ENCODE assay signal across 8 cellular contexts in genomic region chr14:95290769-95291440, GRCh38. TPM values are rescaled to one million over a fixed set of nuclear protein-coding genes. Genes with fewer than 3 reads are reported as not detected.
DNase-seq lines count a peak whose midpoint lies in the region; ATAC-seq, FAIRE-seq and TF ChIP-seq lines count a peak whose summit lies in the region.

No MANE protein-coding gene starts in this region.

- peak; percentile 66 for FAIRE-seq in GM12891 (lab: Jason Lieb, UNC)

- 37% methylated on average over 14 of the region's 20 CpGs for WGBS in prostate gland

- ATAC-seq in HG02678 (IDR thresholded peaks at IDR 0.05; ENCODE audit: unreplicated experiment) (no peak), upper lobe of right lung (no peak)

- TF ChIP-seq CTCF in prostate gland (IDR thresholded peaks at IDR 0.05) (no peak), upper lobe of right lung (IDR thresholded peaks at IDR 0.05) (no peak)

- no peaks in the 10 kb centered on the region for H3K27me3 ChIP-seq in prostate gland (replicated peaks; ENCODE audit: insufficient read depth)
- H3K27me3 ChIP-seq in upper lobe of right lung: no peaks in the 10 kb centered on the region

- DNase-seq in GM12891 (ENCODE audit: insufficient read length, low spot score) (peak; percentile 60), NCI-H2081 (lab: John Stamatoyannopoulos, UW) (peak; percentile 89 to 94), dermis microvascular lymphatic vessel endothelial cell (ENCODE audit: low read depth in 2 of 2) (peak; percentile 88 to 93), prostate gland (ENCODE audit: low spot score) (peak; percentile 63), upper lobe of right lung (no peak)
- DNase-seq in activated CD4-positive, CD25-positive, alpha-beta regulatory T cell treated with anti-CD3 and anti-CD28 coated beads, Interleukin-2, amount 50 U/mL, for 72 hours: no peak
- no peak for DNase-seq in activated CD4-positive, alpha-beta T cell treated with anti-CD3 and anti-CD28 coated beads, Interleukin-2, amount 50 U/mL, for 4 hours

- TF ChIP-seq POLR2A in GM12891 (IDR thresholded peaks at IDR 0.05; ENCODE audit: low read depth, low read length) (no peak), prostate gland (IDR thresholded peaks at IDR 0.05) (no peak)

- H3K4me1 ChIP-seq in prostate gland (replicated peaks) (no peaks in the 10 kb centered on the region), upper lobe of right lung (peaks cover 10% of the 10 kb centered on the region)

- H3K4me3 ChIP-seq in prostate gland (no peak overlapping the region), upper lobe of right lung (no peak overlapping the region)

- H3K36me3 ChIP-seq in prostate gland (no peaks in the 10 kb centered on the region), upper lobe of right lung (no peaks in the 10 kb centered on the region)

- intact Hi-C loops in prostate gland (cut with DNase I): no loop called here
- intact Hi-C loops in upper lobe of right lung (cut with DNase I): no loop called here

- H3K27ac ChIP-seq in prostate gland (peak overlapping the region; percentile 8 to 28), upper lobe of right lung (no peak overlapping the region)

- H3K9me3 ChIP-seq in prostate gland (no peaks in the 10 kb centered on the region), upper lobe of right lung (no peaks in the 10 kb centered on the region)

TF ChIP-seq in GM12891, 5 proteins besides CTCF, POLR2A, EP300 and RAD21:
- TF ChIP-seq PAX5 (IDR thresholded peaks at IDR 0.05; ENCODE audit: insufficient read depth, low read length, severe bottlenecking) (no peak), SPI1 (IDR thresholded peaks at IDR 0.05; ENCODE audit: low read depth, low read length) (no peak), TAF1 (IDR thresholded peaks at IDR 0.05; ENCODE audit: low read depth, low read length) (no peak), POU2F2 (IDR thresholded peaks at IDR 0.05; ENCODE audit: low read depth, low read length) (no peak), POLR2AphosphoS5 (IDR thresholded peaks at IDR 0.05; ENCODE audit: low read depth, low read length) (no peak)
TF ChIP-seq in GM12891: peak in this region for 0.

RNA-seq across cellular contexts. Expression of gene CLMN, which starts 28.8 kb away (rescaled TPM):
- 15.1 TPM for polyA plus RNA-seq in GM12891 (2012; ENCODE audit: low read depth, missing spikeins)
- total RNA-seq in dermis microvascular lymphatic vessel endothelial cell: 0.26 and 0.63 TPM in 2 replicates
- 10 to 100 TPM; 24.6 to 39.3 TPM for total RNA-seq in prostate gland
- total RNA-seq in upper lobe of right lung: 19.3 TPM

Comparison
In these comparisons a context has a peak if more than half of its experiments do, and no peak if none do; other contexts are left out.
1. DNase-seq: peak in GM12891 (single experiment), NCI-H2081 (2 of 2), dermis microvascular lymphatic vessel endothelial cell (2 of 2) and prostate gland (single experiment); none in activated CD4-positive, CD25-positive, alpha-beta regulatory T cell treated with anti-CD3 and anti-CD28 coated beads, Interleukin-2, amount 50 U/mL, for 72 hours (single experiment), activated CD4-positive, alpha-beta T cell treated with anti-CD3 and anti-CD28 coated beads, Interleukin-2, amount 50 U/mL, for 4 hours (0 of 2) and upper lobe of right lung (single experiment).
2. RNA of gene CLMN, which starts 28.8 kb away (total RNA-seq): 24.6 to 39.3 TPM in prostate gland and 19.3 TPM in upper lobe of right lung (single experiment); 0.26 to 0.63 TPM in dermis microvascular lymphatic vessel endothelial cell; every median in the first group is over 10 times any median in the second.